In the genomic region with DNA sequence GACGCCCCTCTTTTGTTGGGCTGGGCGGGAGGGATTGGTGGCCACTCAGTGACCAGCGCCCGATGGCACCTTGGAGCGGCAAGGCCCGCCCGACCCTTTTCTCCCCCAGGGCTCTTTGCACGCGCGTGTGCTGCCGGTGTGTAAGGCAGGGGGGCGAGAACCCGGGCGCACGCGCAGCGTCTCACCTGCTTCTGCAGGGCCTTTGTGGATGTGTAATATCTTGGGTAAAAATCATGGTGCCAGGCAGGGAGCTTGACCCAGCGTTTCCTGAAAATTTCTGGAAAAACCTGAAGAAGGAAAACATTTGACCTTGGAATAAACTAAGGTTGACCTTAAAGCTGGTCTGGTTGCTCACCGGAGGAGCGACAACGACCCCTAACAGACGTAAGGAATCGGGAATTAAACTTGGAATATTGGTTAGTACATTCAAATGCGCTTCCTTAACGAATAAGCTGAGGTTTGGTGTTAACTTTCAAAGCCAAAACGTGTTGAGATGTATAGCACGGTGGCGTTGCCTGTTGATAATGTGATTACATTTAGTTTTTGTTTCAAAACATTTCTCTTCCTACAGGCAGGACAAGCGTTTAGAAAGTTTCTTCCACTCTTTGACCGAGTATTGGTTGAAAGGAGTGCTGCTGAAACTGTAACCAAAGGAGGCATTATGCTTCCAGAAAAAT, we compare ENCODE assay signal across 1 cellular context.
TF ChIP-seq lines count a peak whose summit lies in the region.

No MANE protein-coding gene starts in this region.

TF ChIP-seq in HepG2, 621 proteins besides CTCF, POLR2A, EP300 and RAD21 (continued from another document and continues in another):
- TF ChIP-seq, protein P1, sequence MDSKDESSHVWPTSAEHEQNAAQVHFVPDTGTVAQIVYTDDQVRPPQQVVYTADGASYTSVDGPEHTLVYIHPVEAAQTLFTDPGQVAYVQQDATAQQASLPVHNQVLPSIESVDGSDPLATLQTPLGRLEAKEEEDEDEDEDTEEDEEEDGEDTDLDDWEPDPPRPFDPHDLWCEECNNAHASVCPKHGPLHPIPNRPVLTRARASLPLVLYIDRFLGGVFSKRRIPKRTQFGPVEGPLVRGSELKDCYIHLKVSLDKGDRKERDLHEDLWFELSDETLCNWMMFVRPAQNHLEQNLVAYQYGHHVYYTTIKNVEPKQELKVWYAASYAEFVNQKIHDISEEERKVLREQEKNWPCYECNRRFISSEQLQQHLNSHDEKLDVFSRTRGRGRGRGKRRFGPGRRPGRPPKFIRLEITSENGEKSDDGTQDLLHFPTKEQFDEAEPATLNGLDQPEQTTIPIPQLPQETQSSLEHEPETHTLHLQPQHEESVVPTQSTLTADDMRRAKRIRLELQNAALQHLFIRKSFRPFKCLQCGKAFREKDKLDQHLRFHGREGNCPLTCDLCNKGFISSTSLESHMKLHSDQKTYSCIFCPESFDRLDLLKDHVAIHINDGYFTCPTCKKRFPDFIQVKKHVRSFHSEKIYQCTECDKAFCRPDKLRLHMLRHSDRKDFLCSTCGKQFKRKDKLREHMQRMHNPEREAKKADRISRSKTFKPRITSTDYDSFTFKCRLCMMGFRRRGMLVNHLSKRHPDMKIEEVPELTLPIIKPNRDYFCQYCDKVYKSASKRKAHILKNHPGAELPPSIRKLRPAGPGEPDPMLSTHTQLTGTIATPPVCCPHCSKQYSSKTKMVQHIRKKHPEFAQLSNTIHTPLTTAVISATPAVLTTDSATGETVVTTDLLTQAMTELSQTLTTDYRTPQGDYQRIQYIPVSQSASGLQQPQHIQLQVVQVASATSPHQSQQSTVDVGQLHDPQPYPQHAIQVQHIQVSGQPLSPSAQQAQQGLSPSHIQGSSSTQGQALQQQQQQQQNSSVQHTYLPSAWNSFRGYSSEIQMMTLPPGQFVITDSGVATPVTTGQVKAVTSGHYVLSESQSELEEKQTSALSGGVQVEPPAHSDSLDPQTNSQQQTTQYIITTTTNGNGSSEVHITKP (CRISPR knock-in tag; IDR thresholded peaks at IDR 0.05; ENCODE audit: low read depth) = 0 out of 2 replicates have a peak, but pooled peaks have one; percentile 26
- TF ChIP-seq SETDB1 (CRISPR knock-in tag; IDR thresholded peaks at IDR 0.05; ENCODE audit: borderline replicate concordance) = no peak
- TF ChIP-seq, protein P2, sequence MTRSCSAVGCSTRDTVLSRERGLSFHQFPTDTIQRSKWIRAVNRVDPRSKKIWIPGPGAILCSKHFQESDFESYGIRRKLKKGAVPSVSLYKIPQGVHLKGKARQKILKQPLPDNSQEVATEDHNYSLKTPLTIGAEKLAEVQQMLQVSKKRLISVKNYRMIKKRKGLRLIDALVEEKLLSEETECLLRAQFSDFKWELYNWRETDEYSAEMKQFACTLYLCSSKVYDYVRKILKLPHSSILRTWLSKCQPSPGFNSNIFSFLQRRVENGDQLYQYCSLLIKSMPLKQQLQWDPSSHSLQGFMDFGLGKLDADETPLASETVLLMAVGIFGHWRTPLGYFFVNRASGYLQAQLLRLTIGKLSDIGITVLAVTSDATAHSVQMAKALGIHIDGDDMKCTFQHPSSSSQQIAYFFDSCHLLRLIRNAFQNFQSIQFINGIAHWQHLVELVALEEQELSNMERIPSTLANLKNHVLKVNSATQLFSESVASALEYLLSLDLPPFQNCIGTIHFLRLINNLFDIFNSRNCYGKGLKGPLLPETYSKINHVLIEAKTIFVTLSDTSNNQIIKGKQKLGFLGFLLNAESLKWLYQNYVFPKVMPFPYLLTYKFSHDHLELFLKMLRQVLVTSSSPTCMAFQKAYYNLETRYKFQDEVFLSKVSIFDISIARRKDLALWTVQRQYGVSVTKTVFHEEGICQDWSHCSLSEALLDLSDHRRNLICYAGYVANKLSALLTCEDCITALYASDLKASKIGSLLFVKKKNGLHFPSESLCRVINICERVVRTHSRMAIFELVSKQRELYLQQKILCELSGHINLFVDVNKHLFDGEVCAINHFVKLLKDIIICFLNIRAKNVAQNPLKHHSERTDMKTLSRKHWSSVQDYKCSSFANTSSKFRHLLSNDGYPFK (CRISPR knock-in tag; IDR thresholded peaks at IDR 0.05; ENCODE audit: borderline replicate concordance) = no peak
- TF ChIP-seq IRX3 (CRISPR knock-in tag; IDR thresholded peaks at IDR 0.05; ENCODE audit: borderline replicate concordance, low read depth) = no peak
- no peak for TF ChIP-seq GATAD1 (CRISPR knock-in tag; IDR thresholded peaks at IDR 0.05)
- TF ChIP-seq ADNP (CRISPR knock-in tag; IDR thresholded peaks at IDR 0.05) = 0 out of 2 replicates have a peak, but pooled peaks have one; percentile 30
- no peak for TF ChIP-seq ISL2 (CRISPR knock-in tag; IDR thresholded peaks at IDR 0.05)
- 0 out of 2 replicates have a peak, but pooled peaks have one; percentile 34 for TF ChIP-seq ISX (CRISPR knock-in tag; conservative IDR thresholded peaks at IDR 0.05)
- TF ChIP-seq, protein P3, sequence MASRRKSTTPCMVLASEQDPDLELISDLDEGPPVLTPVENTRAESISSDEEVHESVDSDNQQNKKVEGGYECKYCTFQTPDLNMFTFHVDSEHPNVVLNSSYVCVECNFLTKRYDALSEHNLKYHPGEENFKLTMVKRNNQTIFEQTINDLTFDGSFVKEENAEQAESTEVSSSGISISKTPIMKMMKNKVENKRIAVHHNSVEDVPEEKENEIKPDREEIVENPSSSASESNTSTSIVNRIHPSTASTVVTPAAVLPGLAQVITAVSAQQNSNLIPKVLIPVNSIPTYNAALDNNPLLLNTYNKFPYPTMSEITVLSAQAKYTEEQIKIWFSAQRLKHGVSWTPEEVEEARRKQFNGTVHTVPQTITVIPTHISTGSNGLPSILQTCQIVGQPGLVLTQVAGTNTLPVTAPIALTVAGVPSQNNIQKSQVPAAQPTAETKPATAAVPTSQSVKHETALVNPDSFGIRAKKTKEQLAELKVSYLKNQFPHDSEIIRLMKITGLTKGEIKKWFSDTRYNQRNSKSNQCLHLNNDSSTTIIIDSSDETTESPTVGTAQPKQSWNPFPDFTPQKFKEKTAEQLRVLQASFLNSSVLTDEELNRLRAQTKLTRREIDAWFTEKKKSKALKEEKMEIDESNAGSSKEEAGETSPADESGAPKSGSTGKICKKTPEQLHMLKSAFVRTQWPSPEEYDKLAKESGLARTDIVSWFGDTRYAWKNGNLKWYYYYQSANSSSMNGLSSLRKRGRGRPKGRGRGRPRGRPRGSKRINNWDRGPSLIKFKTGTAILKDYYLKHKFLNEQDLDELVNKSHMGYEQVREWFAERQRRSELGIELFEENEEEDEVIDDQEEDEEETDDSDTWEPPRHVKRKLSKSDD (CRISPR knock-in tag; IDR thresholded peaks at IDR 0.05; ENCODE audit: low read depth) = 0 out of 2 replicates have a peak, but pooled peaks have one; percentile 6
- TF ChIP-seq ZNF660 (CRISPR knock-in tag; IDR thresholded peaks at IDR 0.05; ENCODE audit: borderline replicate concordance, low read depth) = no peak
- no peak for TF ChIP-seq NCOR1 (IDR thresholded peaks at IDR 0.05; ENCODE audit: borderline replicate concordance, low read length)
- peak; percentile 55; the same call in 1 of the 2 replicates for TF ChIP-seq ZNF879 (CRISPR knock-in tag; IDR thresholded peaks at IDR 0.05)
- no peak for TF ChIP-seq ARID5B (CRISPR knock-in tag; IDR thresholded peaks at IDR 0.05)
- no peak for TF ChIP-seq ZNF20 (CRISPR knock-in tag; IDR thresholded peaks at IDR 0.05)
- TF ChIP-seq HCFC1 (IDR thresholded peaks at IDR 0.05; ENCODE audit: low read depth, low read length) = no peak
- no peak; the same call in 1 of the 2 replicates for TF ChIP-seq BRCA1 (CRISPR knock-in tag; IDR thresholded peaks at IDR 0.05)
- no peak for TF ChIP-seq ZNF253 (CRISPR knock-in tag; IDR thresholded peaks at IDR 0.05; ENCODE audit: borderline replicate concordance)
- TF ChIP-seq SMARCE1 (IDR thresholded peaks at IDR 0.05; ENCODE audit: borderline replicate concordance) = no peak
- 0 out of 2 replicates have a peak, but pooled peaks have one; percentile 25 for TF ChIP-seq ZBTB7B (CRISPR knock-in tag; IDR thresholded peaks at IDR 0.05)
- no peak for TF ChIP-seq KLF12 (CRISPR knock-in tag; IDR thresholded peaks at IDR 0.05; ENCODE audit: borderline replicate concordance)
- TF ChIP-seq EEA1 (CRISPR knock-in tag; IDR thresholded peaks at IDR 0.05; ENCODE audit: borderline replicate concordance) = no peak
- no peak for TF ChIP-seq ZNF354B (CRISPR knock-in tag; IDR thresholded peaks at IDR 0.05)
- TF ChIP-seq DZIP1 (CRISPR knock-in tag; IDR thresholded peaks at IDR 0.05) = no peak
- TF ChIP-seq ATRX (CRISPR knock-in tag; IDR thresholded peaks at IDR 0.05; ENCODE audit: borderline replicate concordance) = no peak
- peak; percentile 34 for TF ChIP-seq DBP (CRISPR knock-in tag; IDR thresholded peaks at IDR 0.05; ENCODE audit: not compliant biosample characterization)
- peak; percentile 2; the same call in 1 of the 2 replicates for TF ChIP-seq STAT5B (CRISPR knock-in tag; IDR thresholded peaks at IDR 0.05)
- TF ChIP-seq ZNF274 (CRISPR knock-in tag; IDR thresholded peaks at IDR 0.05) = 0 out of 2 replicates have a peak, but pooled peaks have one; percentile 17
- TF ChIP-seq, protein P4, sequence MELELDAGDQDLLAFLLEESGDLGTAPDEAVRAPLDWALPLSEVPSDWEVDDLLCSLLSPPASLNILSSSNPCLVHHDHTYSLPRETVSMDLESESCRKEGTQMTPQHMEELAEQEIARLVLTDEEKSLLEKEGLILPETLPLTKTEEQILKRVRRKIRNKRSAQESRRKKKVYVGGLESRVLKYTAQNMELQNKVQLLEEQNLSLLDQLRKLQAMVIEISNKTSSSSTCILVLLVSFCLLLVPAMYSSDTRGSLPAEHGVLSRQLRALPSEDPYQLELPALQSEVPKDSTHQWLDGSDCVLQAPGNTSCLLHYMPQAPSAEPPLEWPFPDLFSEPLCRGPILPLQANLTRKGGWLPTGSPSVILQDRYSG (CRISPR knock-in tag; IDR thresholded peaks at IDR 0.05) = no peak
- no peak for TF ChIP-seq ZNF589 (CRISPR knock-in tag; conservative IDR thresholded peaks at IDR 0.05)
- no peak; the same call in 1 of the 2 replicates for TF ChIP-seq ZNF709 (CRISPR knock-in tag; IDR thresholded peaks at IDR 0.05)
- TF ChIP-seq ZNF136 (CRISPR knock-in tag; IDR thresholded peaks at IDR 0.05; ENCODE audit: low read depth) = no peak
- peak; percentile 30; the same call in 1 of the 2 replicates for TF ChIP-seq MED13 (CRISPR knock-in tag; IDR thresholded peaks at IDR 0.05)
- TF ChIP-seq ZSCAN22 (CRISPR knock-in tag; IDR thresholded peaks at IDR 0.05) = 0 out of 2 replicates have a peak, but pooled peaks have one; percentile 20
